ENCODE assay signal across 1 cellular context in the genomic region with DNA sequence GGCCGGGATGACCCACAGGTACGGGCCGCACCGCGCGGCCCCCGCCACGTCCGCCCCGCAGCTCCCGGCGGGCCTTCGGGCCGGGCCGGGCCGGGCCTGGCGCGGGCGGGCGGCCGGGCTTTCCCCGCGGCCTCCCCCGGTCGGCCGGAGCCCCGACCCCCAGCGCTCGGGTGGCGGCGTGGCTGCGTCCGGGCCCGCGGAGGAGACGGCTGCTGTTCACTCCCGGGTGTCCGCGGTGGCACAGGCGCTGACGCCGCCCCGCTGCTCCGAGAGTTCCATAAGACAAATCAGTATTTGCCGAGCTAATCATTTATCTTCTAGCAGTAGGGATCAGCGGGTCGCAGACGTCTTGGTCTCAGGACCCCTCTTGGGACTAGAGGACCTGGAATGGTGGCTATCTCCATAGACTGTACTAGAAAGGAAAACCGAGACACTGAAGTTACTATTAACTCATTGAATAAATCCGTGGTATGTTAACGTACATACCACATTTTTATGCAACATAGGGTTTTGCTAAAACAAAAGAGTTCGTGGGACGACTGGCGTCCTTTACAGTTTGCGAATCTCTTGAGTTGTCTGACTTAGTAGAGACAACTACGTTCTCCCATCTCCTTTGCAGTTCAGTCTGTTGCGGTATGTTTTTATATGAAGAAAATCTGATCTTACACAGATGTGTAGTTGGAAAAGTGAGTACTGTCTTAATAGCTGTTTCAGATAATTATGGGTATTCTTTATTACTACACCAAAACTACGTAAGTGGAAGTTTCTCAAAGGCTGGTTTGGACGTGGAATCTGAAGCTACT.
TF ChIP-seq lines count a peak whose summit lies in the region.

No MANE protein-coding gene starts in this region.

TF ChIP-seq in GM12878, 131 proteins besides CTCF, POLR2A, EP300 and RAD21 (continued from another document and continues in another):
- TF ChIP-seq MLLT1 (IDR thresholded peaks at IDR 0.05) (no peak), YBX1 (IDR thresholded peaks at IDR 0.05) (no peak), PAX8 (IDR thresholded peaks at IDR 0.05) (no peak; the same call in 1 of the 2 replicates), ATF2 (IDR thresholded peaks at IDR 0.05; ENCODE audit: low read length) (no peak), CBX3 (IDR thresholded peaks at IDR 0.05; ENCODE audit: borderline replicate concordance, low read depth) (no peak), MEF2A (IDR thresholded peaks at IDR 0.05; ENCODE audit: insufficient read depth, low read depth, low read length) (no peak), NBN (IDR thresholded peaks at IDR 0.05) (no peak), SKIL (IDR thresholded peaks at IDR 0.05; ENCODE audit: low read depth, poor library complexity, severe bottlenecking) (no peak), NFYA (IDR thresholded peaks at IDR 0.05; ENCODE audit: borderline replicate concordance, low read depth, low read length) (no peak), TCF7 (IDR thresholded peaks at IDR 0.05; ENCODE audit: borderline replicate concordance) (no peak), CBFB (IDR thresholded peaks at IDR 0.05; ENCODE audit: low read depth) (no peak), ATF3 (IDR thresholded peaks at IDR 0.05; ENCODE audit: borderline replicate concordance, extremely low read depth, low read depth, low read length) (no peak), ZNF217 (IDR thresholded peaks at IDR 0.05) (no peak), ZNF24 (IDR thresholded peaks at IDR 0.05) (no peak), ZBTB4 (CRISPR knock-in tag; IDR thresholded peaks at IDR 0.05) (no peak), GATAD2B (conservative IDR thresholded peaks at IDR 0.05; ENCODE audit: low read depth) (no peak), CEBPB (IDR thresholded peaks at IDR 0.05; ENCODE audit: borderline replicate concordance in 1 of 2, low read depth in 2 of 2, low read length in 2 of 2) (no peak), RELB (IDR thresholded peaks at IDR 0.05; ENCODE audit: low read depth) (no peak), STAT3 (IDR thresholded peaks at IDR 0.05; ENCODE audit: low read depth, low read length) (no peak), MXI1 (IDR thresholded peaks at IDR 0.05; ENCODE audit: low read depth, low read length) (0 out of 2 replicates have a peak, but pooled peaks have one; percentile 26), STAT1 (conservative IDR thresholded peaks at IDR 0.05) (no peak), BCLAF1 (IDR thresholded peaks at IDR 0.05) (no peak), PML (IDR thresholded peaks at IDR 0.05; ENCODE audit: low read length) (no peak), TAF1 (IDR thresholded peaks at IDR 0.05; ENCODE audit: borderline replicate concordance, low read depth, low read length) (no peak), CHD1 (IDR thresholded peaks at IDR 0.05; ENCODE audit: low read depth, low read length) (0 out of 2 replicates have a peak, but pooled peaks have one; percentile 52), MEF2B (IDR thresholded peaks at IDR 0.05; ENCODE audit: partially characterized antibody, poor library complexity, severe bottlenecking) (no peak), CHD4 (IDR thresholded peaks at IDR 0.05) (no peak), ZNF274 (IDR thresholded peaks at IDR 0.05; ENCODE audit: insufficient read depth, insufficient read length) (no peak), SIX5 (IDR thresholded peaks at IDR 0.05; ENCODE audit: low read depth, low read length, severe bottlenecking) (no peak), NR2C1 (IDR thresholded peaks at IDR 0.05) (peak; percentile 12; the same call in 1 of the 2 replicates), NR2C2 (IDR thresholded peaks at IDR 0.05; ENCODE audit: borderline replicate concordance, control insufficient read depth, insufficient read length, low read depth) (no peak), YY1 (IDR thresholded peaks at IDR 0.05; ENCODE audit: low read depth, low read length) (0 out of 2 replicates have a peak, but pooled peaks have one; percentile 8), SIN3A (IDR thresholded peaks at IDR 0.05; ENCODE audit: low read depth, low read length) (0 out of 2 replicates have a peak, but pooled peaks have one; percentile 34), SMARCA5 (IDR thresholded peaks at IDR 0.05) (peak; percentile 41; the same call in 1 of the 2 replicates), BACH1 (IDR thresholded peaks at IDR 0.05; ENCODE audit: borderline replicate concordance) (peak; percentile 13; the same call in 1 of the 2 replicates), NFXL1 (IDR thresholded peaks at IDR 0.05; ENCODE audit: borderline replicate concordance) (no peak)
- TF ChIP-seq, protein P1, sequence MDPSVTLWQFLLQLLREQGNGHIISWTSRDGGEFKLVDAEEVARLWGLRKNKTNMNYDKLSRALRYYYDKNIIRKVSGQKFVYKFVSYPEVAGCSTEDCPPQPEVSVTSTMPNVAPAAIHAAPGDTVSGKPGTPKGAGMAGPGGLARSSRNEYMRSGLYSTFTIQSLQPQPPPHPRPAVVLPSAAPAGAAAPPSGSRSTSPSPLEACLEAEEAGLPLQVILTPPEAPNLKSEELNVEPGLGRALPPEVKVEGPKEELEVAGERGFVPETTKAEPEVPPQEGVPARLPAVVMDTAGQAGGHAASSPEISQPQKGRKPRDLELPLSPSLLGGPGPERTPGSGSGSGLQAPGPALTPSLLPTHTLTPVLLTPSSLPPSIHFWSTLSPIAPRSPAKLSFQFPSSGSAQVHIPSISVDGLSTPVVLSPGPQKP (IDR thresholded peaks at IDR 0.05; ENCODE audit: low read depth, low read length), result no peak
- TF ChIP-seq, protein P2, sequence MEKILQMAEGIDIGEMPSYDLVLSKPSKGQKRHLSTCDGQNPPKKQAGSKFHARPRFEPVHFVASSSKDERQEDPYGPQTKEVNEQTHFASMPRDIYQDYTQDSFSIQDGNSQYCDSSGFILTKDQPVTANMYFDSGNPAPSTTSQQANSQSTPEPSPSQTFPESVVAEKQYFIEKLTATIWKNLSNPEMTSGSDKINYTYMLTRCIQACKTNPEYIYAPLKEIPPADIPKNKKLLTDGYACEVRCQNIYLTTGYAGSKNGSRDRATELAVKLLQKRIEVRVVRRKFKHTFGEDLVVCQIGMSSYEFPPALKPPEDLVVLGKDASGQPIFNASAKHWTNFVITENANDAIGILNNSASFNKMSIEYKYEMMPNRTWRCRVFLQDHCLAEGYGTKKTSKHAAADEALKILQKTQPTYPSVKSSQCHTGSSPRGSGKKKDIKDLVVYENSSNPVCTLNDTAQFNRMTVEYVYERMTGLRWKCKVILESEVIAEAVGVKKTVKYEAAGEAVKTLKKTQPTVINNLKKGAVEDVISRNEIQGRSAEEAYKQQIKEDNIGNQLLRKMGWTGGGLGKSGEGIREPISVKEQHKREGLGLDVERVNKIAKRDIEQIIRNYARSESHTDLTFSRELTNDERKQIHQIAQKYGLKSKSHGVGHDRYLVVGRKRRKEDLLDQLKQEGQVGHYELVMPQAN (conservative IDR thresholded peaks at IDR 0.05), result no peak; the same call in 1 of the 2 replicates
- TF ChIP-seq, protein P3, sequence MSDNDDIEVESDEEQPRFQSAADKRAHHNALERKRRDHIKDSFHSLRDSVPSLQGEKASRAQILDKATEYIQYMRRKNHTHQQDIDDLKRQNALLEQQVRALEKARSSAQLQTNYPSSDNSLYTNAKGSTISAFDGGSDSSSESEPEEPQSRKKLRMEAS (IDR thresholded peaks at IDR 0.05; ENCODE audit: low read depth, low read length), result no peak
